Comparison of ENCODE assay signal across 34 cellular contexts in the genomic region with DNA sequence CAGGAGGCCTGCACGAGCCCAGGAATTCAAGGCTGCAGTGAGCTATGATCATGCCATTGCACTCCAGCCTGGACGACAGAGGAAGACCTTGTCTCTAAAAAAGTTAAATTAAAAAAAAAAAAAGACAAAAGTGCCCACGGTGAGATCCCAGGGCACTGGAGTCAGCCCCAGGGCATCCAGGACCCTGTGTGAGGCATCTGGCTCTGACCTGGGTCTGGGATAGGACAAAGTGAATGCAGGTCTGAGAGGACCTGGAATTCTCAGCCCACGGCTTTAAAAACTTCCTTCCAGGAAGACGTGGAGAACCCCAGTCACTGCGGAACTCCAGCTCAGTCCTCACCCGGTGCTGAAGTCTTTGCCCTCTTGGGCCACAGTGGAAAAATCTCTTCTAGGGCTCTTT.
"Had no signal": no experiment of that assay in that cellular context is flagged by ENCODE, and none has a peak within 500 bp of the region (broad histone marks: within the 10 kb centered on the region; RNA-seq: fewer than 3 reads in every experiment).

No MANE protein-coding gene starts in this region.

- DNase-seq: Karpas-422, Kasumi-1, MG63, MM.1S, MV-4-11, NCI-H1048, NCI-H1092, NCI-H1092 treated with DMSO at 0.1 percent for 48 hours, NCI-H1105, NCI-H1105 treated with DMSO at 0.1 percent for 48 hours, NCI-H1417, NCI-H1417 treated with DMSO at 0.1 percent for 48 hours, NCI-H1436, NCI-H1436 treated with DMSO at 0.1 percent for 48 hours, NCI-H146, NCI-H1694, NCI-H1694 treated with DMSO at 0.1 percent for 48 hours, NCI-H187, NCI-H187 treated with DMSO at 0.1 percent for 48 hours, NCI-H1930, NCI-H2029, NCI-H2029 treated with DMSO at 0.1 percent for 48 hours, NCI-H2081, NCI-H2081 treated with DMSO at 0.1 percent for 48 hours, NCI-H2107, NCI-H2171, NCI-H2171 treated with DMSO at 0.1 percent for 48 hours, NCI-H2227 treated with DMSO at 0.1 percent for 48 hours, NCI-H226, NCI-H345, NCI-H446, NCI-H446 treated with DMSO at 0.1 percent for 48 hours, NCI-H510A, NCI-H510A treated with DMSO at 0.1 percent for 48 hours had no signal
